In the genomic region with DNA sequence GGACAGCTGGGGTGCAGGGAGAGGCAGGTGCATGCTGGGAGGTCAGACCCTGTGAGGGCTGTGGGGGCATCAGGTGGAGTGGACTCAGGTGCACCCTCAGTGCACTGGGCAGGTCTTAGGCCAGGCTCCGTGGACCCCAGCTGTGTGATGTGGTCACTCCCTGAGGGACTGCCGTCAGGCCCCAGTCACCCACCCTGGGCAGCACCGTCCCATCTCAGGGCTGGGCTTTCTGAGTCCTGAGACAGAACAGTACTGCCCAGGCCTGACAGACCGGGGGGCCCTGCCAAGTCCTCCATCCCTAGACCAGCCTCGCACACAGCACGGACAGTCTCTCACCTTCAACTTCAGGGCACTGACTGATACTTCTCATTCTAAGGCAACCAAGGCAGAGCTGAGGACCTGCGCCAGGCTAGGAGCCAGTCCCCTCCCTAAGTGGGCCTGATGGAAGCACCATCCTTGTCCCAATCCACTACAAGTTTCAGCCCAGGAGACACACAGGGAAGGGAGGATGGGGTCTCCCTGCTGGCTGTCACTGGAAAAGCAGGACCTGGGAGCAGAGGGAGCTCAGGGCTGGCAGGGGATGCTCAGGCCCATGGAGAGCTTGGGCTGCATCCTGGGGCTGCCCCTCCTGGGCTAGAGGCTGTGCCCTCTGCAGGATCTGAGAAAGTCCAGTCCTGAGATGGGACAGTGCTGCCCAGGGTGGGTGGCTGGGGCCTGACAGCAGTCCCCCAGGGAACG, we compare ENCODE assay signal across 26 cellular contexts.
"Had no signal": no experiment of that assay in that cellular context is flagged by ENCODE, and none has a peak within 500 bp of the region (broad histone marks: within the 10 kb centered on the region; RNA-seq: fewer than 3 reads in every experiment).

No MANE protein-coding gene starts in this region.

- H3K9me3 Mint-ChIP-seq: activated CD8-positive, alpha-beta T cell treated with anti-CD3 and anti-CD28 coated beads for 36 hours; activated naive CD8-positive, alpha-beta T cell treated with anti-CD3 and anti-CD28 coated beads, Interleukin-2, amount 10 ng/mL, durations not matched to agents 7 days and 5 days; activated T-cell treated with anti-CD3 and anti-CD28 coated beads, Interleukin-2, amount 50 U/mL, for 72 hours had no signal

- DNase-seq: activated CD4-positive, alpha-beta T cell treated with anti-CD3 and anti-CD28 coated beads for 36 hours; activated CD8-positive, alpha-beta memory T cell treated with anti-CD3 and anti-CD28 coated beads, Interleukin-2, amount 50 U/mL, for 4 hours; activated CD8-positive, alpha-beta T cell treated with anti-CD3 and anti-CD28 coated beads for 36 hours; activated naive CD4-positive, alpha-beta T cell treated with anti-CD3 and anti-CD28 coated beads, Interleukin-2, amount 50 U/mL, for 16 hours; activated naive CD8-positive, alpha-beta T cell treated with anti-CD3 and anti-CD28 coated beads, Interleukin-2, amount 10 ng/mL, durations not matched to agents 7 days and 5 days; activated T-cell treated with anti-CD3 and anti-CD28 coated beads, Interleukin-2, amount 50 U/mL, for 72 hours; adrenal gland; anterior cingulate cortex; caudate nucleus; NCI-H1092; NCI-H1417; NCI-H1694; NCI-H2029 treated with DMSO at 0.1 percent for 48 hours; NCI-H345; NCI-H510A; NCI-H526 treated with DMSO at 0.1 percent for 48 hours; NCI-H82; Peyer's patch; Right ventricle myocardium superior; SJCRH30; SK-N-SH; T-helper 1 cell had no signal

- H3K9ac ChIP-seq: KMS-11, SK-N-SH had no signal

- H3K4me3 ChIP-seq: adrenal gland, breast epithelium, Peyer's patch, SJCRH30 had no signal

- H3K27me3 Mint-ChIP-seq: activated naive CD8-positive, alpha-beta T cell treated with anti-CD3 and anti-CD28 coated beads, Interleukin-2, amount 10 ng/mL, durations not matched to agents 7 days and 5 days had no signal

- H3K36me3 Mint-ChIP-seq: activated naive CD8-positive, alpha-beta T cell treated with anti-CD3 and anti-CD28 coated beads, Interleukin-2, amount 10 ng/mL, durations not matched to agents 7 days and 5 days had no signal

- ATAC-seq: activated CD4-positive, alpha-beta T cell treated with anti-CD3 and anti-CD28 coated beads for 36 hours; activated CD8-positive, alpha-beta T cell treated with anti-CD3 and anti-CD28 coated beads for 36 hours; activated T-cell treated with anti-CD3 and anti-CD28 coated beads, Interleukin-2, amount 50 U/mL, for 72 hours had no signal

- H3K4me1 Mint-ChIP-seq: activated CD4-positive, alpha-beta T cell treated with anti-CD3 and anti-CD28 coated beads for 36 hours; activated naive CD8-positive, alpha-beta T cell treated with anti-CD3 and anti-CD28 coated beads, Interleukin-2, amount 10 ng/mL, durations not matched to agents 7 days and 5 days had no signal

- H3K9me3 ChIP-seq: adrenal gland, breast epithelium, Peyer's patch, SJCRH30, SK-N-SH had no signal

- H3K4me3 Mint-ChIP-seq: activated CD4-positive, alpha-beta T cell treated with anti-CD3 and anti-CD28 coated beads for 36 hours; activated CD8-positive, alpha-beta T cell treated with anti-CD3 and anti-CD28 coated beads for 36 hours; activated naive CD8-positive, alpha-beta T cell treated with anti-CD3 and anti-CD28 coated beads, Interleukin-2, amount 10 ng/mL, durations not matched to agents 7 days and 5 days; activated T-cell treated with anti-CD3 and anti-CD28 coated beads, Interleukin-2, amount 50 U/mL, for 72 hours had no signal

- H3K27ac Mint-ChIP-seq: activated CD4-positive, alpha-beta T cell treated with anti-CD3 and anti-CD28 coated beads for 36 hours; activated CD8-positive, alpha-beta T cell treated with anti-CD3 and anti-CD28 coated beads for 36 hours; activated naive CD8-positive, alpha-beta T cell treated with anti-CD3 and anti-CD28 coated beads, Interleukin-2, amount 10 ng/mL, durations not matched to agents 7 days and 5 days; activated T-cell treated with anti-CD3 and anti-CD28 coated beads, Interleukin-2, amount 50 U/mL, for 72 hours had no signal

- H3K4me2 ChIP-seq: KMS-11, SK-N-SH had no signal

- H3K27me3 ChIP-seq: adrenal gland, breast epithelium, Peyer's patch, SJCRH30 had no signal

- H3K4me1 ChIP-seq: adrenal gland, breast epithelium, Peyer's patch, SJCRH30 had no signal

- H3K27ac ChIP-seq: adrenal gland, breast epithelium, KMS-11, Peyer's patch, RWPE1, SJCRH30, VCaP had no signal

- H3K36me3 ChIP-seq: adrenal gland, breast epithelium, Peyer's patch, SJCRH30 had no signal
